In genomic region chr15:64149424-64150235, GRCh38 we compare ENCODE assay signal across 9 cellular contexts. TPM values are rescaled to one million over a fixed set of nuclear protein-coding genes. Genes with fewer than 3 reads are reported as not detected.
A peak's percentile ranks its signal among the peaks of the same experiment; 100 is the strongest.
DNase-seq lines count a peak whose midpoint lies in the region; ATAC-seq, FAIRE-seq and TF ChIP-seq lines count a peak whose summit lies in the region.
"Had no signal": no experiment of that assay in that cellular context is flagged by ENCODE, and none has a peak within 500 bp of the region (broad histone marks: within the 10 kb centered on the region; RNA-seq: fewer than 3 reads in every experiment).

No MANE protein-coding gene starts in this region.

- H4K20me1 ChIP-seq in keratinocyte (ENCODE audit: control insufficient read depth, extremely low read depth, insufficient read depth, low read length) = peaks cover 2% of the 10 kb centered on the region

- H3K27ac ChIP-seq in keratinocyte (ENCODE audit: control insufficient read depth, insufficient read depth, low read length) = no peak overlapping the region
- H3K27ac ChIP-seq in effector memory CD4-positive, alpha-beta T cell (ENCODE audit: insufficient read depth, low read length, poor library complexity, severe bottlenecking) = no peak overlapping the region

- H3K9me1 ChIP-seq in keratinocyte (ENCODE audit: control insufficient read depth, extremely low read depth, insufficient read depth, low read length) = no peaks in the 10 kb centered on the region

- H3K4me1 Mint-ChIP-seq in T-helper 17 cell = peaks cover 27% of the 10 kb centered on the region

- H3K79me2 ChIP-seq in keratinocyte (ENCODE audit: control insufficient read depth, insufficient read depth, low read length) = no peaks in the 10 kb centered on the region

- peaks cover 2% of the 10 kb centered on the region for H3K36me3 Mint-ChIP-seq in T-helper 17 cell (ENCODE audit: low read depth)

- no peak for FAIRE-seq in keratinocyte (lab: Jason Lieb, UNC)

- H3K9me3 ChIP-seq in T-helper 17 cell (ENCODE audit: control insufficient read depth, low read length, poor library complexity, severe bottlenecking) = no peaks in the 10 kb centered on the region
- H3K9me3 ChIP-seq in keratinocyte (ENCODE audit: control insufficient read depth, low read depth, low read length) = no peaks in the 10 kb centered on the region
- no peaks in the 10 kb centered on the region for H3K9me3 ChIP-seq in effector memory CD4-positive, alpha-beta T cell (ENCODE audit: control insufficient read depth, low read length)

- H2AFZ ChIP-seq in keratinocyte (ENCODE audit: control insufficient read depth, low read length) = no peak overlapping the region

- no peak overlapping the region for H3K4me2 ChIP-seq in keratinocyte (ENCODE audit: control insufficient read depth, extremely low read depth, insufficient read depth, low read depth, low read length)

- dilution Hi-C loops in keratinocyte (cut with MboI; ENCODE audit: extremely low pct_ligation_motif_present, low sequenced_read_pairs) = no loop called here

- ATAC-seq in T-helper 17 cell = no peak

- H3K36me3 ChIP-seq in keratinocyte (ENCODE audit: control insufficient read depth in 2 of 2, extremely low read depth in 1 of 2, insufficient read depth in 2 of 2, low read length in 2 of 2) = peaks cover 4 to 5% of the 10 kb centered on the region in 2 experiments
- H3K36me3 ChIP-seq in effector memory CD4-positive, alpha-beta T cell (ENCODE audit: control insufficient read depth, insufficient read depth, low read length) = peaks cover 5% of the 10 kb centered on the region

- H3K27me3 ChIP-seq in keratinocyte (ENCODE audit: control insufficient read depth, extremely low read depth, insufficient read depth, low read length) = peaks cover 15% of the 10 kb centered on the region
- peaks cover 12% of the 10 kb centered on the region for H3K27me3 ChIP-seq in effector memory CD4-positive, alpha-beta T cell (replicated peaks; ENCODE audit: control insufficient read depth, insufficient read depth, low read length, poor library complexity, severe bottlenecking)

- in situ Hi-C loops in GM13976 (cut with MboI; ENCODE audit: low sequenced_read_pairs, unreplicated experiment) = no loop called here

- peak; percentile 1 for TF ChIP-seq CTCF in GM13976 (IDR thresholded peaks at IDR 0.05; ENCODE audit: borderline replicate concordance, control extremely low read depth, extremely low read depth, insufficient read depth, missing control alignments)
- peak; percentile 25 to 43 (median 35) for TF ChIP-seq CTCF in keratinocyte (optimal IDR thresholded peaks at IDR 0.05 in 1 of 3, IDR thresholded peaks at IDR 0.05 in 1 of 3, conservative IDR thresholded peaks at IDR 0.05 in 1 of 3; ENCODE audit: extremely low read depth in 1 of 3, insufficient read depth in 2 of 3, low read length in 3 of 3)

- peak overlapping the region; percentile 13 for H3K4me3 Mint-ChIP-seq in T-helper 17 cell

- peaks cover 4% of the 10 kb centered on the region for H3K4me1 ChIP-seq in keratinocyte (ENCODE audit: control insufficient read depth, extremely low read depth, insufficient read depth, low read length)
- H3K4me1 ChIP-seq in effector memory CD4-positive, alpha-beta T cell (ENCODE audit: control insufficient read depth, insufficient read depth, low read length, poor library complexity, severe bottlenecking) = peaks cover 23% of the 10 kb centered on the region

- H3K27ac Mint-ChIP-seq in T-helper 17 cell = no peak overlapping the region

- peak; percentile 37 for DNase-seq in CD1c-positive myeloid dendritic cell (ENCODE audit: extremely low spot score)
- no peak for DNase-seq in GM13976 (ENCODE audit: low spot score)
- DNase-seq in T-helper 17 cell = no peak
- no peak for DNase-seq in keratinocyte (ENCODE audit: low read depth, low spot score)
- no peak for DNase-seq in KG1 (lab: John Stamatoyannopoulos, UW)
- DNase-seq in activated CD4-positive, CD25-positive, alpha-beta regulatory T cell treated with anti-CD3 and anti-CD28 coated beads, Interleukin-2, amount 50 U/mL, for 72 hours = no peak
- no peak for DNase-seq in mucosa of gallbladder (ENCODE audit: low spot score)
- DNase-seq in effector memory CD4-positive, alpha-beta T cell = no peak
- DNase-seq: glutamatergic neuron had no signal

- H3K9ac ChIP-seq in keratinocyte (ENCODE audit: control insufficient read depth, extremely low read depth, insufficient read depth, low read length) = no peak overlapping the region

- H3K27me3 Mint-ChIP-seq in T-helper 17 cell = peaks cover 17% of the 10 kb centered on the region

- no peak overlapping the region for H3K4me3 ChIP-seq in keratinocyte (ENCODE audit: control insufficient read depth in 2 of 3, extremely low read depth in 1 of 3, insufficient read depth in 2 of 3, low read depth in 1 of 3, low read length in 3 of 3)
- H3K4me3 ChIP-seq in effector memory CD4-positive, alpha-beta T cell (ENCODE audit: insufficient read depth, low read depth, low read length, poor library complexity, severe bottlenecking) = no peak overlapping the region

RNA-seq across cellular contexts. Expression of gene SNX22, which starts 1.9 kb away (rescaled TPM):
- 1 to 10 TPM in 1 of 2 donors, under 1 TPM in 1; 0.42 to 1.9 TPM for total RNA-seq in T-helper 17 cell
- polyA plus RNA-seq in keratinocyte = 0.03 to 0.04 TPM in 2 of 3 replicates, not detected in the other
- polyA plus RNA-seq in keratinocyte (2011; ENCODE audit: low read depth) = not detected
- 0.01 TPM in 1 of 2 replicates, not detected in the other for polyA plus RNA-seq in keratinocyte (2011; cell fraction: cytosol; rRNA removed)
- polyA plus RNA-seq in keratinocyte (2011; cell fraction: nucleus; rRNA removed) = 0.09 and 0.24 TPM in 2 replicates
- polyA plus RNA-seq in keratinocyte (2012; ENCODE audit: low replicate concordance) = 0.74 and 0.86 TPM in 2 replicates
- 0.16 to 0.40 TPM (median 0.16 TPM) in 3 replicates for polyA minus RNA-seq in keratinocyte
- not detected for polyA minus RNA-seq in keratinocyte (2011; cell fraction: cytosol; rRNA and poly(A)+ RNA removed)
- 0.32 and 0.54 TPM in 2 replicates for polyA minus RNA-seq in keratinocyte (2011; cell fraction: nucleus; rRNA and poly(A)+ RNA removed)
- total RNA-seq in mucosa of gallbladder = 1.0 TPM

RNA-seq across cellular contexts. Expression of gene PPIB, which starts 13.2 kb away (rescaled TPM):
- 100 to 1,000 TPM; 202 to 208 TPM for total RNA-seq in T-helper 17 cell
- polyA plus RNA-seq in keratinocyte = 544 to 757 TPM (median 555 TPM) in 3 replicates
- polyA plus RNA-seq in keratinocyte (2011; ENCODE audit: low read depth) = 374 TPM
- polyA plus RNA-seq in keratinocyte (2011; cell fraction: cytosol; rRNA removed) = 389 and 522 TPM in 2 replicates
- polyA plus RNA-seq in keratinocyte (2011; cell fraction: nucleus; rRNA removed) = 407 and 418 TPM in 2 replicates
- 328 and 691 TPM in 2 replicates for polyA plus RNA-seq in keratinocyte (2012; ENCODE audit: low replicate concordance)
- 288 to 515 TPM (median 299 TPM) in 3 replicates for polyA minus RNA-seq in keratinocyte
- polyA minus RNA-seq in keratinocyte (2011; cell fraction: cytosol; rRNA and poly(A)+ RNA removed) = 329 TPM
- 98.9 and 126 TPM in 2 replicates for polyA minus RNA-seq in keratinocyte (2011; cell fraction: nucleus; rRNA and poly(A)+ RNA removed)
- 481 TPM for total RNA-seq in mucosa of gallbladder

RNA-seq across cellular contexts. Expression of gene SNX1, which starts 53.8 kb away (rescaled TPM):
- total RNA-seq in T-helper 17 cell = 100 to 1,000 TPM in 1 of 2 donors, 10 to 100 TPM in 1; 87.1 to 111 TPM
- polyA plus RNA-seq in keratinocyte = 78.1 to 90.2 TPM (median 86.5 TPM) in 3 replicates
- polyA plus RNA-seq in keratinocyte (2011; ENCODE audit: low read depth) = 49.5 TPM
- 85.7 and 102 TPM in 2 replicates for polyA plus RNA-seq in keratinocyte (2011; cell fraction: cytosol; rRNA removed)
- polyA plus RNA-seq in keratinocyte (2011; cell fraction: nucleus; rRNA removed) = 133 and 137 TPM in 2 replicates
- polyA plus RNA-seq in keratinocyte (2012; ENCODE audit: low replicate concordance) = 52.4 and 71.7 TPM in 2 replicates
- 45.7 to 65.1 TPM (median 49.1 TPM) in 3 replicates for polyA minus RNA-seq in keratinocyte
- 34.7 TPM for polyA minus RNA-seq in keratinocyte (2011; cell fraction: cytosol; rRNA and poly(A)+ RNA removed)
- polyA minus RNA-seq in keratinocyte (2011; cell fraction: nucleus; rRNA and poly(A)+ RNA removed) = 34.9 and 51.3 TPM in 2 replicates
- total RNA-seq in mucosa of gallbladder = 123 TPM

RNA-seq across cellular contexts. Expression of gene CIAO2A, which starts 56.0 kb away (rescaled TPM):
- total RNA-seq in T-helper 17 cell (10 to 100 TPM; 21.5 to 23.1 TPM), mucosa of gallbladder (47.1 TPM)
- 50.2 to 111 TPM (median 51.8 TPM) in 3 replicates for polyA plus RNA-seq in keratinocyte
- polyA plus RNA-seq in keratinocyte (2011; ENCODE audit: low read depth) = 39.3 TPM
- 51.7 and 96.5 TPM in 2 replicates for polyA plus RNA-seq in keratinocyte (2011; cell fraction: cytosol; rRNA removed)
- 18.3 and 26.3 TPM in 2 replicates for polyA plus RNA-seq in keratinocyte (2011; cell fraction: nucleus; rRNA removed)
- polyA plus RNA-seq in keratinocyte (2012; ENCODE audit: low replicate concordance) = 40.5 and 54.7 TPM in 2 replicates
- polyA minus RNA-seq in keratinocyte = 4.8 to 16.1 TPM (median 5.6 TPM) in 3 replicates
- 18.8 TPM for polyA minus RNA-seq in keratinocyte (2011; cell fraction: cytosol; rRNA and poly(A)+ RNA removed)
- polyA minus RNA-seq in keratinocyte (2011; cell fraction: nucleus; rRNA and poly(A)+ RNA removed) = 5.2 and 5.7 TPM in 2 replicates
